Comparison of ENCODE assay signal across 1 cellular context in the genomic region with DNA sequence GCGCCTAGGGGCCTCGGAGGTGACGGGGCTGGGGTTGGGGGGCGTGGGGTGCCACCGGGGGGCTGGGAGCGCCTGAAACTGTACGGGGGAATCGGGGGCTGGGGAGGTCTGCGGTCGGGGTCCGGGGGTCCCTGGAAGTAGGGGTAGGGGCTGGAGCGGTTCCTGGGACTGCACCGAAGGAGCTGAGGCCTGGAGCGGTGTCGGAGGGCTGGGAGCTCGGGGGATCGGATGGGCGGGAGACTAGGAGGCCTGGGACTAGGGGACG.
TF ChIP-seq lines count a peak whose summit lies in the region.

No MANE protein-coding gene starts in this region.

TF ChIP-seq in A549, 52 proteins besides CTCF, POLR2A, EP300 and RAD21 (continued from another document):
- TF ChIP-seq, protein P1, sequence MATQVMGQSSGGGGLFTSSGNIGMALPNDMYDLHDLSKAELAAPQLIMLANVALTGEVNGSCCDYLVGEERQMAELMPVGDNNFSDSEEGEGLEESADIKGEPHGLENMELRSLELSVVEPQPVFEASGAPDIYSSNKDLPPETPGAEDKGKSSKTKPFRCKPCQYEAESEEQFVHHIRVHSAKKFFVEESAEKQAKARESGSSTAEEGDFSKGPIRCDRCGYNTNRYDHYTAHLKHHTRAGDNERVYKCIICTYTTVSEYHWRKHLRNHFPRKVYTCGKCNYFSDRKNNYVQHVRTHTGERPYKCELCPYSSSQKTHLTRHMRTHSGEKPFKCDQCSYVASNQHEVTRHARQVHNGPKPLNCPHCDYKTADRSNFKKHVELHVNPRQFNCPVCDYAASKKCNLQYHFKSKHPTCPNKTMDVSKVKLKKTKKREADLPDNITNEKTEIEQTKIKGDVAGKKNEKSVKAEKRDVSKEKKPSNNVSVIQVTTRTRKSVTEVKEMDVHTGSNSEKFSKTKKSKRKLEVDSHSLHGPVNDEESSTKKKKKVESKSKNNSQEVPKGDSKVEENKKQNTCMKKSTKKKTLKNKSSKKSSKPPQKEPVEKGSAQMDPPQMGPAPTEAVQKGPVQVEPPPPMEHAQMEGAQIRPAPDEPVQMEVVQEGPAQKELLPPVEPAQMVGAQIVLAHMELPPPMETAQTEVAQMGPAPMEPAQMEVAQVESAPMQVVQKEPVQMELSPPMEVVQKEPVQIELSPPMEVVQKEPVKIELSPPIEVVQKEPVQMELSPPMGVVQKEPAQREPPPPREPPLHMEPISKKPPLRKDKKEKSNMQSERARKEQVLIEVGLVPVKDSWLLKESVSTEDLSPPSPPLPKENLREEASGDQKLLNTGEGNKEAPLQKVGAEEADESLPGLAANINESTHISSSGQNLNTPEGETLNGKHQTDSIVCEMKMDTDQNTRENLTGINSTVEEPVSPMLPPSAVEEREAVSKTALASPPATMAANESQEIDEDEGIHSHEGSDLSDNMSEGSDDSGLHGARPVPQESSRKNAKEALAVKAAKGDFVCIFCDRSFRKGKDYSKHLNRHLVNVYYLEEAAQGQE (IDR thresholded peaks at IDR 0.05) = no peak
- TF ChIP-seq, protein P2, sequence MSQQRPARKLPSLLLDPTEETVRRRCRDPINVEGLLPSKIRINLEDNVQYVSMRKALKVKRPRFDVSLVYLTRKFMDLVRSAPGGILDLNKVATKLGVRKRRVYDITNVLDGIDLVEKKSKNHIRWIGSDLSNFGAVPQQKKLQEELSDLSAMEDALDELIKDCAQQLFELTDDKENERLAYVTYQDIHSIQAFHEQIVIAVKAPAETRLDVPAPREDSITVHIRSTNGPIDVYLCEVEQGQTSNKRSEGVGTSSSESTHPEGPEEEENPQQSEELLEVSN (IDR thresholded peaks at IDR 0.05; ENCODE audit: borderline replicate concordance, low read depth) = no peak
- TF ChIP-seq, protein P3, sequence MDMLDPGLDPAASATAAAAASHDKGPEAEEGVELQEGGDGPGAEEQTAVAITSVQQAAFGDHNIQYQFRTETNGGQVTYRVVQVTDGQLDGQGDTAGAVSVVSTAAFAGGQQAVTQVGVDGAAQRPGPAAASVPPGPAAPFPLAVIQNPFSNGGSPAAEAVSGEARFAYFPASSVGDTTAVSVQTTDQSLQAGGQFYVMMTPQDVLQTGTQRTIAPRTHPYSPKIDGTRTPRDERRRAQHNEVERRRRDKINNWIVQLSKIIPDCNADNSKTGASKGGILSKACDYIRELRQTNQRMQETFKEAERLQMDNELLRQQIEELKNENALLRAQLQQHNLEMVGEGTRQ (IDR thresholded peaks at IDR 0.05) = no peak
- TF ChIP-seq NFE2L2 (conservative IDR thresholded peaks at IDR 0.05; ENCODE audit: low read length) = no peak
